ENCODE assay signal across 20 cellular contexts in the genomic region with DNA sequence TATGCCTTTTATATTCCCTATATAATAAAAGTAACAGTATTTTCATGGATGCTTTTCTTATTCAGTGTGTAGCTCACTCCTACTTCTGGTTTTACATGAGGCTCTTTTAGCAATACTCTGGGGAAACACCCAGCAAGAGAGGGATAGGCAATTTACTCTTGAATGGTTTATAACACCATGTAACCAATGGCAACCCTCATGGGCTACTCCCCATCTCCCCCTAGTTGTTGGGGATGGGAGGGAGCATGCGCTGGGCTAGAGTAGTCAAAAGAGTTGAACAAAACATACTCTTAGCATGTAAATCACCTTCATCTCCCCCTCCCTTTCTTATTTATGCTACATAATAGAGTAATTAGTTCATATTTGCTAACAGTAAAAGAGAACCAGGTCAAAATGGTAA.
A peak's percentile ranks its signal among the peaks of the same experiment; 100 is the strongest.
DNase-seq lines count a peak whose midpoint lies in the region; TF ChIP-seq lines count a peak whose summit lies in the region.
"Had no signal": no experiment of that assay in that cellular context is flagged by ENCODE, and none has a peak within 500 bp of the region (broad histone marks: within the 10 kb centered on the region; RNA-seq: fewer than 3 reads in every experiment).

No MANE protein-coding gene starts in this region.

- no peak overlapping the region for H3K9ac ChIP-seq in neural cell (ENCODE audit: low read length)

- in situ Hi-C loops in brain microvascular endothelial cell (cut with HindIII; ENCODE audit: low pct_ligation_motif_present, low sequenced_read_pairs), result no loop called here

- H3K9me3 ChIP-seq in neural cell (ENCODE audit: low read length), result no peaks in the 10 kb centered on the region
- H3K9me3 ChIP-seq: SJSA1, testis had no signal

- H3K4me2 ChIP-seq in neural cell (ENCODE audit: low read length), result no peak overlapping the region

- no peaks in the 10 kb centered on the region for H3K79me2 ChIP-seq in neural cell (replicated peaks; ENCODE audit: insufficient read depth, low read length)

- no peak for TF ChIP-seq EP300 in neural cell (conservative IDR thresholded peaks at IDR 0.05; ENCODE audit: poor library complexity, severe bottlenecking)

- H3K36me3 ChIP-seq in brain microvascular endothelial cell (replicated peaks), result no peaks in the 10 kb centered on the region
- H3K36me3 ChIP-seq in neural cell (ENCODE audit: insufficient read depth, low read length), result no peaks in the 10 kb centered on the region
- H3K36me3 ChIP-seq: SJSA1 had no signal

- DNase-seq in NCI-H82 (lab: John Stamatoyannopoulos, UW), result peak; percentile 63
- DNase-seq in NCI-H82 treated with DMSO at 0.1 percent for 48 hours (lab: John Stamatoyannopoulos, UW; ENCODE audit: unreplicated experiment), result no peak
- DNase-seq in NCI-H1436 (lab: John Stamatoyannopoulos, UW), result peak; percentile 88
- DNase-seq in brain microvascular endothelial cell, result no peak
- DNase-seq in activated naive CD4-positive, alpha-beta T cell (lab: John Stamatoyannopoulos, UW), result no peak
- DNase-seq in HCEC 1CT, result no peak
- no peak for DNase-seq in dedifferentiated amniotic fluid mesenchymal stem cell (ENCODE audit: extremely low spot score)
- DNase-seq: activated CD4-positive, alpha-beta T cell treated with anti-CD3 and anti-CD28 coated beads, Interleukin-2, amount 10 ng/mL, durations not matched to agents 7 days and 5 days; CD4-positive, CD25-positive, alpha-beta regulatory T cell; DMS79; kidney glomerular epithelial cell; NCI-H1092; NK-92 treated with Interleukin-12 subunit alpha and Interleukin-12 subunit beta, amount 100 ng/mL, for 24 hours; small intestine; stimulated activated CD4-positive, alpha-beta T cell treated with anti-CD3 and anti-CD28 coated beads, Interleukin-2, amount 100 ng/mL, for 48 hours; stimulated activated naive CD4-positive, alpha-beta T cell; T-helper 17 cell; testis had no signal

- H3F3A ChIP-seq in neural cell (ENCODE audit: insufficient read depth, low read length, poor library complexity, severe bottlenecking), result no peaks in the 10 kb centered on the region

- H3K9me2 ChIP-seq in neural cell (ENCODE audit: insufficient read depth, low read length), result no peaks in the 10 kb centered on the region

- no peaks in the 10 kb centered on the region for H4K20me1 ChIP-seq in neural cell (ENCODE audit: insufficient read depth)

- H3K27me3 ChIP-seq in brain microvascular endothelial cell (replicated peaks) (no peaks in the 10 kb centered on the region), neural cell (ENCODE audit: insufficient read depth, low read depth, low read length) (no peaks in the 10 kb centered on the region)
- H3K27me3 ChIP-seq: testis had no signal

- H3K27ac ChIP-seq in brain microvascular endothelial cell (no peak overlapping the region), neural cell (ENCODE audit: low read length) (peak overlapping the region; percentile 44)
- H3K27ac ChIP-seq: SJSA1, testis had no signal

- no peak overlapping the region for H2AFZ ChIP-seq in neural cell (ENCODE audit: low read depth, low read length)

- TF ChIP-seq RAD21 in neural cell (conservative IDR thresholded peaks at IDR 0.05), result no peak

- TF ChIP-seq CTCF in brain microvascular endothelial cell (IDR thresholded peaks at IDR 0.05; ENCODE audit: low read depth, low read length, missing control alignments) (peak; percentile 22), neural cell (IDR thresholded peaks at IDR 0.05; ENCODE audit: poor library complexity, severe bottlenecking) (peak; percentile 56)

- H3K4me3 ChIP-seq in brain microvascular endothelial cell (ENCODE audit: low read depth, low read length) (no peak overlapping the region), neural cell (ENCODE audit: low read length) (no peak overlapping the region)
- H3K4me3 ChIP-seq: SJSA1, testis had no signal

TF ChIP-seq in neural cell, 6 proteins besides CTCF, POLR2A, EP300 and RAD21:
- TF ChIP-seq EZH2 (IDR thresholded peaks at IDR 0.05; ENCODE audit: borderline replicate concordance, insufficient read depth, low read length, poor library complexity, severe bottlenecking), result no peak
- TF ChIP-seq TAF1 (IDR thresholded peaks at IDR 0.05; ENCODE audit: low read depth), result no peak
- no peak for TF ChIP-seq REST (IDR thresholded peaks at IDR 0.05; ENCODE audit: borderline replicate concordance)
- TF ChIP-seq MXI1 (conservative IDR thresholded peaks at IDR 0.05; ENCODE audit: poor library complexity, severe bottlenecking), result no peak
- no peak for TF ChIP-seq SMC3 (conservative IDR thresholded peaks at IDR 0.05; ENCODE audit: poor library complexity)
- TF ChIP-seq POLR2AphosphoS5 (IDR thresholded peaks at IDR 0.05), result no peak

Comparison
In these comparisons a context has a peak if more than half of its experiments do, and no peak if none do; other contexts are left out.
1. DNase-seq: peak in NCI-H82 (single experiment) and NCI-H1436 (single experiment); none in NCI-H82 treated with DMSO at 0.1 percent for 48 hours (single experiment), brain microvascular endothelial cell (single experiment), activated naive CD4-positive, alpha-beta T cell (0 of 4), HCEC 1CT (single experiment) and dedifferentiated amniotic fluid mesenchymal stem cell (single experiment).